In genomic region chr12:56751712-56752598, GRCh38 we compare ENCODE assay signal across 8 cellular contexts. TPM values are rescaled to one million over a fixed set of nuclear protein-coding genes. Genes with fewer than 3 reads are reported as not detected.
DNase-seq lines count a peak whose midpoint lies in the region; ATAC-seq and TF ChIP-seq lines count a peak whose summit lies in the region.

PRIM1 (minus strand) TSS chr12:56752323; CDS start chr12:56752298, 25 bp downstream.

- intact Hi-C loops in breast epithelium (cut with DNase I; ENCODE audit: low total_unique reads) = loop anchor here (10.0 kb wide), 1 partner anchor 243 kb away; a partner anchor contains a TSS

- H3K27me3 ChIP-seq in WERI-Rb-1 (ENCODE audit: insufficient read depth, low read depth, severe bottlenecking) (no peaks in the 10 kb centered on the region), breast epithelium (no peaks in the 10 kb centered on the region)

- H3K27ac ChIP-seq in WERI-Rb-1 = peak within 1 kb of the TSS; percentile 100
- peak within 1 kb of the TSS; percentile 73 to 80 for H3K27ac ChIP-seq in breast epithelium

- H3K9me3 ChIP-seq in WERI-Rb-1 (ENCODE audit: severe bottlenecking) = no peaks in the 10 kb centered on the region
- no peaks in the 10 kb centered on the region for H3K9me3 ChIP-seq in breast epithelium

- peak; percentile 82 for ATAC-seq in GM18909 (IDR thresholded peaks at IDR 0.05; ENCODE audit: poor library complexity, unreplicated experiment)
- peak; percentile 76 for ATAC-seq in HG03139 (IDR thresholded peaks at IDR 0.05; ENCODE audit: unreplicated experiment)

- peak; percentile 97 for DNase-seq in AG08395 (ENCODE audit: low spot score)
- DNase-seq in NCI-H2196 (lab: John Stamatoyannopoulos, UW; ENCODE audit: unreplicated experiment) = peak; percentile 95
- peak; percentile 93 for DNase-seq in WERI-Rb-1
- peak; percentile 62 to 77 for DNase-seq in breast epithelium (ENCODE audit: low spot score in 2 of 2)
- DNase-seq in inferior parietal cortex (ENCODE audit: extremely low spot score) = peak; percentile 86
- peak; percentile 23 for DNase-seq in smooth muscle cell of the brain vasculature (ENCODE audit: low read depth, low spot score)

- H3K4me1 ChIP-seq in breast epithelium = no peaks in the 10 kb centered on the region

- TF ChIP-seq POLR2A in breast epithelium (IDR thresholded peaks at IDR 0.05) = peak; percentile 32

- no peak for TF ChIP-seq CTCF in WERI-Rb-1 (IDR thresholded peaks at IDR 0.05; ENCODE audit: low read depth, low read length)
- peak in 1 of 3 donors; percentile 24 for TF ChIP-seq CTCF in breast epithelium (IDR thresholded peaks at IDR 0.05)

- H3K4me3 ChIP-seq in WERI-Rb-1 (ENCODE audit: low read depth, low read length) (peak within 1 kb of the TSS; percentile 97), breast epithelium (peak within 1 kb of the TSS; percentile 71 to 89 (median 74))

- H3K36me3 ChIP-seq in WERI-Rb-1 (peaks cover 40% of the 10 kb centered on the region), breast epithelium (no peaks in the 10 kb centered on the region)

RNA-seq across cellular contexts. Expression of gene PRIM1, which starts in this region (rescaled TPM):
- 10 to 100 TPM in 1 of 3 donors, 1 to 10 TPM in 2; 7.9 to 13.0 (median 8.3) TPM for total RNA-seq in breast epithelium

Comparison
In these comparisons a context has a peak if more than half of its experiments do, and no peak if none do; other contexts are left out.
1. Peak in every context shown above with its lines: DNase-seq, ATAC-seq, H3K4me3 ChIP-seq and H3K27ac ChIP-seq.
2. DNase-seq: peak in every context shown above with its lines; median percentile 97 in AG08395; 95 in NCI-H2196; 93 in WERI-Rb-1; 86 in inferior parietal cortex; 70 in breast epithelium; 23 in smooth muscle cell of the brain vasculature.